1 cellular context compared by ENCODE assay signal in genomic region chr2:241451840-241452461, GRCh38.
TF ChIP-seq lines count a peak whose summit lies in the region.

No MANE protein-coding gene starts in this region.

TF ChIP-seq in IMR-90, 13 proteins besides CTCF, POLR2A, EP300 and RAD21:
- no peak for TF ChIP-seq MXI1 (IDR thresholded peaks at IDR 0.05; ENCODE audit: borderline replicate concordance, low read depth, low read length)
- TF ChIP-seq CHD1 (IDR thresholded peaks at IDR 0.05; ENCODE audit: low read depth, low read length), result no peak
- TF ChIP-seq CEBPB (IDR thresholded peaks at IDR 0.05; ENCODE audit: low read depth, low read length), result no peak
- TF ChIP-seq ELK1 (IDR thresholded peaks at IDR 0.05; ENCODE audit: borderline replicate concordance, low read depth, low read length), result no peak
- TF ChIP-seq SMC3 (IDR thresholded peaks at IDR 0.05; ENCODE audit: low read depth, low read length), result no peak
- no peak for TF ChIP-seq FOS (IDR thresholded peaks at IDR 0.05; ENCODE audit: low read depth, low read length)
- TF ChIP-seq, protein P1, sequence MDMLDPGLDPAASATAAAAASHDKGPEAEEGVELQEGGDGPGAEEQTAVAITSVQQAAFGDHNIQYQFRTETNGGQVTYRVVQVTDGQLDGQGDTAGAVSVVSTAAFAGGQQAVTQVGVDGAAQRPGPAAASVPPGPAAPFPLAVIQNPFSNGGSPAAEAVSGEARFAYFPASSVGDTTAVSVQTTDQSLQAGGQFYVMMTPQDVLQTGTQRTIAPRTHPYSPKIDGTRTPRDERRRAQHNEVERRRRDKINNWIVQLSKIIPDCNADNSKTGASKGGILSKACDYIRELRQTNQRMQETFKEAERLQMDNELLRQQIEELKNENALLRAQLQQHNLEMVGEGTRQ (IDR thresholded peaks at IDR 0.05; ENCODE audit: low read depth, low read length), result no peak
- TF ChIP-seq RCOR1 (IDR thresholded peaks at IDR 0.05; ENCODE audit: insufficient replicate concordance, low read length), result no peak
- no peak for TF ChIP-seq NFE2L2 (IDR thresholded peaks at IDR 0.05; ENCODE audit: low read depth, low read length)
- TF ChIP-seq MAZ (IDR thresholded peaks at IDR 0.05; ENCODE audit: borderline replicate concordance, low read depth, low read length), result no peak
- no peak for TF ChIP-seq RFX5 (IDR thresholded peaks at IDR 0.05; ENCODE audit: low read depth, low read length)
- no peak for TF ChIP-seq BHLHE40 (IDR thresholded peaks at IDR 0.05; ENCODE audit: low read depth, low read length)
- TF ChIP-seq MAFK (IDR thresholded peaks at IDR 0.05; ENCODE audit: low read depth, low read length), result no peak
